In the genomic region with DNA sequence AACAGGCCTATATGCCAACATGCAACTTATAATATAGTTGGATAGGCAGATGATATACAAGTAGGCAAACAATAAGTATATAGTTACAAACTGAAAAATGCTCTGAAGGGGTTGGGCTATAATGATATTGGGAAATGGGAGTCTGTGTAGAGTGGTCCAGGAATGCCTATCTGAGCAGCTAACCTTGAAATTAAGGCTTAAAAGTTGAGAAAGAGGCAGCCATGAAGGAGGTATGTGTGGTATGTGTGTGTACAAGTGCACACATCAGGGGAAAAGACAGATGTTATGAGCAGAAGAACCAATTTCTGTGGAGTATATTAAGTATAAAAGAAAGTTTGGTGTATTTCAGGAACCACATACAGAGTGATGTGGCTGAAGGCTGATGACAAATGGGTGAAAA, we compare ENCODE assay signal across 1 cellular context.
TF ChIP-seq lines count a peak whose summit lies in the region.

No MANE protein-coding gene starts in this region.

TF ChIP-seq in SK-N-SH treated with all-trans-retinoic acid at 6 μM for 48 hours, 23 proteins besides CTCF, POLR2A, EP300 and RAD21 (continued from another document):
- TF ChIP-seq RARB (CRISPR knock-in tag; IDR thresholded peaks at IDR 0.05) (no peak), ZC3H10 (CRISPR knock-in tag; IDR thresholded peaks at IDR 0.05) (no peak), CSRNP3 (CRISPR knock-in tag; IDR thresholded peaks at IDR 0.05) (no peak), PPARA (CRISPR knock-in tag; IDR thresholded peaks at IDR 0.05; ENCODE audit: borderline replicate concordance) (no peak)
- TF ChIP-seq, protein P1, sequence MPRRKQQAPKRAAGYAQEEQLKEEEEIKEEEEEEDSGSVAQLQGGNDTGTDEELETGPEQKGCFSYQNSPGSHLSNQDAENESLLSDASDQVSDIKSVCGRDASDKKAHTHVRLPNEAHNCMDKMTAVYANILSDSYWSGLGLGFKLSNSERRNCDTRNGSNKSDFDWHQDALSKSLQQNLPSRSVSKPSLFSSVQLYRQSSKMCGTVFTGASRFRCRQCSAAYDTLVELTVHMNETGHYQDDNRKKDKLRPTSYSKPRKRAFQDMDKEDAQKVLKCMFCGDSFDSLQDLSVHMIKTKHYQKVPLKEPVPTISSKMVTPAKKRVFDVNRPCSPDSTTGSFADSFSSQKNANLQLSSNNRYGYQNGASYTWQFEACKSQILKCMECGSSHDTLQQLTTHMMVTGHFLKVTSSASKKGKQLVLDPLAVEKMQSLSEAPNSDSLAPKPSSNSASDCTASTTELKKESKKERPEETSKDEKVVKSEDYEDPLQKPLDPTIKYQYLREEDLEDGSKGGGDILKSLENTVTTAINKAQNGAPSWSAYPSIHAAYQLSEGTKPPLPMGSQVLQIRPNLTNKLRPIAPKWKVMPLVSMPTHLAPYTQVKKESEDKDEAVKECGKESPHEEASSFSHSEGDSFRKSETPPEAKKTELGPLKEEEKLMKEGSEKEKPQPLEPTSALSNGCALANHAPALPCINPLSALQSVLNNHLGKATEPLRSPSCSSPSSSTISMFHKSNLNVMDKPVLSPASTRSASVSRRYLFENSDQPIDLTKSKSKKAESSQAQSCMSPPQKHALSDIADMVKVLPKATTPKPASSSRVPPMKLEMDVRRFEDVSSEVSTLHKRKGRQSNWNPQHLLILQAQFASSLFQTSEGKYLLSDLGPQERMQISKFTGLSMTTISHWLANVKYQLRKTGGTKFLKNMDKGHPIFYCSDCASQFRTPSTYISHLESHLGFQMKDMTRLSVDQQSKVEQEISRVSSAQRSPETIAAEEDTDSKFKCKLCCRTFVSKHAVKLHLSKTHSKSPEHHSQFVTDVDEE (CRISPR knock-in tag; IDR thresholded peaks at IDR 0.05): no peak
TF ChIP-seq in SK-N-SH treated with all-trans-retinoic acid at 6 μM for 48 hours: peak in this region for 0.
